2 cellular contexts compared by ENCODE assay signal in the genomic region with DNA sequence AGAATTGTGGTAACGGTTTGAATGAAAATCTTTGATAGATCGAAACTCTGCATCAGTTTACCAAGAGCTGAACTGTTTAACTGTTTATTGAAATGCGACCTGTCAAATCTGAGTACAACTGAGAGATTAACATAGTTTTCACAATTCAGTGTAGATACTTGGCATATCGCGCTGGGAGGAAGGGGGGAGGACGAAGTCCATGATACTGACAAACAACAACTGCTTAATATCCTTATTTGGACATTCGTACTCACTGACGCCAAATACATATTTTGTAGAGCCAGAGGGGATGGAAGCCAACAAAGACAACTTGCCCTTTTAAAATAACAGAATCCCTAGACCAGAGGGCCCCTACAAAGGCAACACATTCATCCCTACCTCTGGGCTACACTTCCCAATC.
TF ChIP-seq lines count a peak whose summit lies in the region.

No MANE protein-coding gene starts in this region.

TF ChIP-seq in liver, 16 proteins besides CTCF, POLR2A, EP300 and RAD21 (continued from another document):
- TF ChIP-seq FOXA1 (IDR thresholded peaks at IDR 0.05) (no peak), REST (IDR thresholded peaks at IDR 0.05) (peak; percentile 47), NR2F2 (IDR thresholded peaks at IDR 0.05) (no peak), MAX (IDR thresholded peaks at IDR 0.05) (peak; percentile 23), ZBTB33 (IDR thresholded peaks at IDR 0.05) (no peak), EGR1 (IDR thresholded peaks at IDR 0.05; ENCODE audit: low read depth in 2 of 2) (no peak), HNF4A (conservative IDR thresholded peaks at IDR 0.05) (peak; percentile 85 to 90), JUND (IDR thresholded peaks at IDR 0.05) (no peak), FOXA2 (IDR thresholded peaks at IDR 0.05) (peak; percentile 26), RXRA (IDR thresholded peaks at IDR 0.05) (peak; percentile 27 to 47), GABPA (IDR thresholded peaks at IDR 0.05 in 1 of 2, conservative IDR thresholded peaks at IDR 0.05 in 1 of 2) (no peak), HNF4G (IDR thresholded peaks at IDR 0.05) (peak; percentile 71), TAF1 (conservative IDR thresholded peaks at IDR 0.05) (no peak)
- TF ChIP-seq, protein P1, sequence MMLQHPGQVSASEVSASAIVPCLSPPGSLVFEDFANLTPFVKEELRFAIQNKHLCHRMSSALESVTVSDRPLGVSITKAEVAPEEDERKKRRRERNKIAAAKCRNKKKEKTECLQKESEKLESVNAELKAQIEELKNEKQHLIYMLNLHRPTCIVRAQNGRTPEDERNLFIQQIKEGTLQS (IDR thresholded peaks at IDR 0.05) = no peak

TF ChIP-seq in HepG2, 621 proteins besides CTCF, POLR2A, EP300 and RAD21 (continued from another document):
- TF ChIP-seq TAF1 (CRISPR knock-in tag; IDR thresholded peaks at IDR 0.05) (no peak), RFXANK (CRISPR knock-in tag; IDR thresholded peaks at IDR 0.05) (no peak), DNMT3B (CRISPR knock-in tag; conservative IDR thresholded peaks at IDR 0.05) (no peak), SYNCRIP (IDR thresholded peaks at IDR 0.05; ENCODE audit: insufficient read depth, low read depth, low read length) (no peak), ZNF83 (CRISPR knock-in tag; IDR thresholded peaks at IDR 0.05; ENCODE audit: borderline replicate concordance) (no peak), THAP7 (CRISPR knock-in tag; IDR thresholded peaks at IDR 0.05) (no peak), RBM39 (IDR thresholded peaks at IDR 0.05; ENCODE audit: low read depth, low read length, poor library complexity, severe bottlenecking) (no peak), KLF9 (CRISPR knock-in tag; IDR thresholded peaks at IDR 0.05; ENCODE audit: low read depth) (no peak)
